1 cellular context compared by ENCODE assay signal in genomic region chr3:141660598-141660947, GRCh38.
TF ChIP-seq lines count a peak whose summit lies in the region.

No MANE protein-coding gene starts in this region.

TF ChIP-seq in HepG2, 621 proteins besides CTCF, POLR2A, EP300 and RAD21 (continued from another document):
- TF ChIP-seq AFF4 (CRISPR knock-in tag; IDR thresholded peaks at IDR 0.05): no peak
- TF ChIP-seq HNRNPK (IDR thresholded peaks at IDR 0.05; ENCODE audit: low read depth, low read length, poor library complexity, severe bottlenecking): no peak
- TF ChIP-seq KMT2A (CRISPR knock-in tag; IDR thresholded peaks at IDR 0.05): no peak
- no peak for TF ChIP-seq RFX3 (CRISPR knock-in tag; IDR thresholded peaks at IDR 0.05)
- TF ChIP-seq POGZ (CRISPR knock-in tag; IDR thresholded peaks at IDR 0.05): no peak
- TF ChIP-seq IKZF5 (CRISPR knock-in tag; IDR thresholded peaks at IDR 0.05): no peak
- TF ChIP-seq ZBTB21 (CRISPR knock-in tag; IDR thresholded peaks at IDR 0.05): no peak
- TF ChIP-seq ZNF766 (CRISPR knock-in tag; IDR thresholded peaks at IDR 0.05; ENCODE audit: borderline replicate concordance): no peak
- no peak for TF ChIP-seq ZNF720 (CRISPR knock-in tag; IDR thresholded peaks at IDR 0.05)
- no peak for TF ChIP-seq ZNF232 (CRISPR knock-in tag; IDR thresholded peaks at IDR 0.05; ENCODE audit: borderline replicate concordance)
- no peak for TF ChIP-seq HES4 (CRISPR knock-in tag; IDR thresholded peaks at IDR 0.05; ENCODE audit: borderline replicate concordance)
- no peak for TF ChIP-seq ZNF33B (CRISPR knock-in tag; IDR thresholded peaks at IDR 0.05)
- TF ChIP-seq HMGA1 (CRISPR knock-in tag; conservative IDR thresholded peaks at IDR 0.05): no peak
- no peak for TF ChIP-seq ZNF317 (CRISPR knock-in tag; IDR thresholded peaks at IDR 0.05)
- TF ChIP-seq CENPT (CRISPR knock-in tag; IDR thresholded peaks at IDR 0.05; ENCODE audit: low read depth): no peak
